In the genomic region with DNA sequence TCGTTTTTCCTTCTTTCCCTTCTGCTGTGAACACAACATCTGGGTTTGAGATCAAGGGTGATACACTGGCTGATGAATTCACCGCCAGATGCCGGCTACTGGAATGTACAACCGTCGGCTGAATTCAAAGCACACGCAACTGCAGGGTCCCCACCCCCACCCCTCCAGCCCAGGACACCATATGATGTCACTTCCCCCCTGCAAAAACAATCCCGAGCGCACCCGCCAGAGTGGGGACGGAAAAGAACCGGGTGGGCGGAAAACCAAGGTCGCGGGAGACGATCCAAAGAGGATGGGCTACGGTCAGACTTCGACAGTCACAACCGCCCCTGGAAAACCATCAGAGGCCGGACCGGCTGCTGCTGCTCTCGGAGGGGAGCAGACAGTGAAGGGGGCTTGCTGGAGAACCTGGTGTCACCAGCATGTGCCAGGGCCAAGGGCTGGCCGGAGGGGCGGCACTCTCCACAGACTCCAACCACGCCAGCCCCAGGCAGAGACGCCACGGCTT, we compare ENCODE assay signal across 8 cellular contexts. TPM values are rescaled to one million over a fixed set of nuclear protein-coding genes. Genes with fewer than 3 reads are reported as not detected.
DNase-seq lines count a peak whose midpoint lies in the region; ATAC-seq and TF ChIP-seq lines count a peak whose summit lies in the region.

No MANE protein-coding gene starts in this region.

- DNase-seq in AG08395 (ENCODE audit: low spot score) (peak; percentile 83), tibial nerve (ENCODE audit: low spot score in 2 of 2) (peak; percentile 51 to 66), NCI-H1105 treated with DMSO at 0.1 percent for 48 hours (lab: John Stamatoyannopoulos, UW) (no peak), activated gamma-delta T cell treated with Interleukin-2 at 50 U/mL for 16 hours (no peak)
- DNase-seq in central memory CD8-positive, alpha-beta T cell (ENCODE audit: low spot score in 2 of 2): no peak

- no peaks in the 10 kb centered on the region for H3K27me3 ChIP-seq in mucosa of rectum (ENCODE audit: control insufficient read depth in 2 of 2, insufficient read depth in 2 of 2, low read length in 2 of 2)
- no peaks in the 10 kb centered on the region for H3K27me3 ChIP-seq in tibial nerve

- no peak for ATAC-seq in central memory CD8-positive, alpha-beta T cell (replicated peaks; ENCODE audit: extremely low read depth, poor library complexity, severe bottlenecking)
- no peak for ATAC-seq in HG03460 (IDR thresholded peaks at IDR 0.05; ENCODE audit: unreplicated experiment)

- H3K36me3 Mint-ChIP-seq in central memory CD8-positive, alpha-beta T cell (ENCODE audit: insufficient read depth): peaks cover 5% of the 10 kb centered on the region

- H3K36me3 ChIP-seq in mucosa of rectum (ENCODE audit: control insufficient read depth in 2 of 2, insufficient read depth in 2 of 2, low read length in 2 of 2): no peaks in the 10 kb centered on the region
- no peaks in the 10 kb centered on the region for H3K36me3 ChIP-seq in tibial nerve

- TF ChIP-seq POLR2A in tibial nerve (IDR thresholded peaks at IDR 0.05): no peak

- peak overlapping the region; percentile 74 to 79 for H3K27ac ChIP-seq in mucosa of rectum (ENCODE audit: low read depth in 2 of 2, low read length in 2 of 2)
- peak overlapping the region; percentile 88 to 99 (median 98) for H3K27ac ChIP-seq in tibial nerve

- H3K9me3 ChIP-seq in mucosa of rectum (ENCODE audit: control insufficient read depth in 2 of 2, low read length in 2 of 2) (no peaks in the 10 kb centered on the region), tibial nerve (no peaks in the 10 kb centered on the region)

- H3K9me3 Mint-ChIP-seq in central memory CD8-positive, alpha-beta T cell: no peaks in the 10 kb centered on the region

- H3K9ac ChIP-seq in mucosa of rectum (ENCODE audit: low read depth in 1 of 2, low read length in 2 of 2): peak overlapping the region; percentile 63 to 65

- TF ChIP-seq EP300 in tibial nerve (IDR thresholded peaks at IDR 0.05): peak; percentile 39 to 86

- peaks cover 27 to 32% of the 10 kb centered on the region in 2 donors for H3K4me1 ChIP-seq in mucosa of rectum (ENCODE audit: control insufficient read depth in 2 of 2, insufficient read depth in 2 of 2, low read length in 2 of 2)
- H3K4me1 ChIP-seq in tibial nerve: peaks cover 0 to 100% (median 89%) of the 10 kb centered on the region in 4 donors

- H3K4me1 Mint-ChIP-seq in central memory CD8-positive, alpha-beta T cell: peaks cover 5% of the 10 kb centered on the region

- 3 to 13% methylated on average over 24 to 26 of the region's 26 CpGs for WGBS in tibial nerve, 2 donors

- peak overlapping the region; percentile 0 for H3K4me3 Mint-ChIP-seq in central memory CD8-positive, alpha-beta T cell

- H3K4me3 ChIP-seq in mucosa of rectum (ENCODE audit: low read length in 2 of 2) (no peak overlapping the region), tibial nerve (peak overlapping the region in 3 of 4 donors; percentile 3 to 20 (median 19))

- peaks cover 59% of the 10 kb centered on the region for H3K27me3 Mint-ChIP-seq in central memory CD8-positive, alpha-beta T cell

- peak in 1 of 5 experiments; percentile 51 for TF ChIP-seq CTCF in tibial nerve (IDR thresholded peaks at IDR 0.05)

- H3K27ac Mint-ChIP-seq in central memory CD8-positive, alpha-beta T cell (ENCODE audit: low read depth): no peak overlapping the region

TF ChIP-seq in PFSK-1, 5 proteins besides CTCF, POLR2A, EP300 and RAD21:
- 0 out of 4 replicates have a peak, but pooled peaks of 1 of the 2 experiments have one; percentile 9 for TF ChIP-seq REST (IDR thresholded peaks at IDR 0.05; ENCODE audit: insufficient read depth in 1 of 2, low read depth in 2 of 2, low read length in 2 of 2)
- TF ChIP-seq FOXP2 (optimal IDR thresholded peaks at IDR 0.05; ENCODE audit: borderline replicate concordance, extremely low read depth, extremely low read length, insufficient read depth): peak; percentile 68
- TF ChIP-seq POLR2AphosphoS5 (IDR thresholded peaks at IDR 0.05; ENCODE audit: low read depth, low read length): no peak
- no peak for TF ChIP-seq SIN3A (IDR thresholded peaks at IDR 0.05; ENCODE audit: borderline replicate concordance, insufficient read depth, low read length)

RNA-seq across cellular contexts. Expression of gene CEP295NL, which starts 23.3 kb away (rescaled TPM):
- polyA plus RNA-seq in PFSK-1 (2012; ENCODE audit: insufficient read length, low read depth): 0.34 TPM
- total RNA-seq in tibial nerve: 10 to 100 TPM in 2 of 4 donors, 1 to 10 TPM in 2; 6.5 to 35.1 (median 9.9) TPM

RNA-seq across cellular contexts. Expression of gene USP36, which starts 39.1 kb away (rescaled TPM):
- polyA plus RNA-seq in PFSK-1 (2012; ENCODE audit: insufficient read length, low read depth): 132 TPM
- total RNA-seq in tibial nerve: 10 to 100 TPM; 50.9 to 64.9 (median 59.9) TPM

RNA-seq across cellular contexts. Expression of gene TIMP2, which starts 45.5 kb away (rescaled TPM):
- 236 TPM for polyA plus RNA-seq in PFSK-1 (2012; ENCODE audit: insufficient read length, low read depth)
- 100 to 1,000 TPM; 187 to 456 (median 339) TPM for total RNA-seq in tibial nerve

Comparison
In these comparisons a context has a peak if more than half of its experiments do, and no peak if none do; other contexts are left out.
1. DNase-seq: peak in AG08395 (single experiment) and tibial nerve (2 of 2); none in central memory CD8-positive, alpha-beta T cell (0 of 2), NCI-H1105 treated with DMSO at 0.1 percent for 48 hours (single experiment) and activated gamma-delta T cell treated with Interleukin-2 at 50 U/mL for 16 hours (single experiment).
2. H3K4me3 ChIP-seq: peak in tibial nerve (3 of 4); none in mucosa of rectum (0 of 2).